8 cellular contexts compared by ENCODE assay signal in genomic region chr4:8594097-8595038, GRCh38. TPM values are rescaled to one million over a fixed set of nuclear protein-coding genes. Genes with fewer than 3 reads are reported as not detected.
DNase-seq lines count a peak whose midpoint lies in the region; ATAC-seq and TF ChIP-seq lines count a peak whose summit lies in the region.

No MANE protein-coding gene starts in this region.

- peaks cover 37% of the 10 kb centered on the region for H3K27me3 ChIP-seq in brain microvascular endothelial cell (replicated peaks)
- no peaks in the 10 kb centered on the region for H3K27me3 ChIP-seq in thoracic aorta (replicated peaks; ENCODE audit: insufficient read depth)

- DNase-seq in Caki2 (ENCODE audit: low read depth) (peak; percentile 61), GM19238 (ENCODE audit: insufficient read length, low spot score) (peak; percentile 71), NCI-H460 (ENCODE audit: extremely low read depth, low read depth) (peak; percentile 58), brain microvascular endothelial cell (peak; percentile 65), iPS-NIHi11 (ENCODE audit: low spot score) (peak; percentile 92), thoracic aorta (ENCODE audit: low spot score) (no peak)
- no peak for DNase-seq in activated CD8-positive, alpha-beta memory T cell treated with anti-CD3 and anti-CD28 coated beads, Interleukin-2, amount 50 U/mL, for 48 hours

- ATAC-seq in thoracic aorta (ENCODE audit: insufficient number of reproducible peaks, low FRiP score, low read depth) (no peak), HG03460 (IDR thresholded peaks at IDR 0.05; ENCODE audit: unreplicated experiment) (no peak)

- H3K4me3 ChIP-seq in brain microvascular endothelial cell (ENCODE audit: low read depth, low read length) (no peak overlapping the region), thoracic aorta (no peak overlapping the region)

- H3K4me1 ChIP-seq in thoracic aorta (ENCODE audit: control insufficient read depth in 1 of 2, low read depth in 2 of 2) = peaks cover 0 to 7% of the 10 kb centered on the region in 2 donors

- H3K9me3 ChIP-seq in thoracic aorta = no peaks in the 10 kb centered on the region

- in situ Hi-C loops in Caki2 (cut with HindIII; ENCODE audit: low pct_unique_long_range_greater_than_20kb, low sequenced_read_pairs) (no loop called here), brain microvascular endothelial cell (cut with HindIII; ENCODE audit: low pct_ligation_motif_present, low sequenced_read_pairs) (no loop called here)

- H3K27ac ChIP-seq in brain microvascular endothelial cell (no peak overlapping the region), thoracic aorta (no peak overlapping the region)

- H3K36me3 ChIP-seq in brain microvascular endothelial cell (replicated peaks) (no peaks in the 10 kb centered on the region), thoracic aorta (no peaks in the 10 kb centered on the region)

- TF ChIP-seq CTCF in brain microvascular endothelial cell (IDR thresholded peaks at IDR 0.05; ENCODE audit: low read depth, low read length, missing control alignments) (peak; percentile 76), thoracic aorta (IDR thresholded peaks at IDR 0.05) (peak; percentile 67)

RNA-seq across cellular contexts. Expression of gene CPZ, which starts 1.8 kb away (rescaled TPM):
- not detected in 2 replicates for total RNA-seq in Caki2 (2014; rRNA removed; shearing (Covaris generic); ENCODE audit: low replicate concordance)
- 0.32 TPM in 1 of 2 replicates, not detected in the other for total RNA-seq in NCI-H460 (2014; rRNA removed; shearing (Covaris generic))
- 1.3 and 1.4 TPM in 2 replicates for polyA plus RNA-seq in NCI-H460 (2014; cell fraction: nucleus; rRNA removed)
- 1 to 10 TPM; 3.0 to 6.1 TPM for total RNA-seq in thoracic aorta

RNA-seq across cellular contexts. Expression of gene GPR78, which starts 14.2 kb away (rescaled TPM):
- total RNA-seq in Caki2 (2014; rRNA removed; shearing (Covaris generic); ENCODE audit: low replicate concordance) = not detected in 2 replicates
- total RNA-seq in NCI-H460 (2014; rRNA removed; shearing (Covaris generic)) = not detected in 2 replicates
- polyA plus RNA-seq in NCI-H460 (2014; cell fraction: nucleus; rRNA removed) = not detected in 2 replicates
- not detected for total RNA-seq in thoracic aorta

Comparison
In these comparisons a context has a peak if more than half of its experiments do, and no peak if none do; other contexts are left out.
1. DNase-seq: peak in Caki2 (single experiment), GM19238 (single experiment), NCI-H460 (single experiment), brain microvascular endothelial cell (single experiment) and iPS-NIHi11 (single experiment); none in thoracic aorta (single experiment) and activated CD8-positive, alpha-beta memory T cell treated with anti-CD3 and anti-CD28 coated beads, Interleukin-2, amount 50 U/mL, for 48 hours (single experiment).